In genomic region chr2:181253438-181253837, GRCh38 we compare ENCODE assay signal across 13 cellular contexts.
DNase-seq lines count a peak whose midpoint lies in the region; ATAC-seq and TF ChIP-seq lines count a peak whose summit lies in the region.
"Had no signal": no experiment of that assay in that cellular context is flagged by ENCODE, and none has a peak within 500 bp of the region (broad histone marks: within the 10 kb centered on the region; RNA-seq: fewer than 3 reads in every experiment).

No MANE protein-coding gene starts in this region.

- no peaks in the 10 kb centered on the region for H3K9me3 ChIP-seq in Loucy (ENCODE audit: insufficient read depth, low read depth, low read length)
- no peaks in the 10 kb centered on the region for H3K9me3 ChIP-seq in neural progenitor cell (ENCODE audit: low read depth)
- no peaks in the 10 kb centered on the region for H3K9me3 ChIP-seq in body of pancreas
- H3K9me3 ChIP-seq: BE2C, Caco-2 had no signal

- intact Hi-C loops in CD14-positive monocyte (cut with micrococcal nuclease) (loop anchor here in 1 of 2 donors (10.0 kb wide), 1 partner anchor 51 kb away; no protein-coding TSS in a partner anchor), body of pancreas (cut with DNase I) (no loop called here)

- H3K79me2 ChIP-seq in Loucy (ENCODE audit: insufficient read depth, low read length), result no peaks in the 10 kb centered on the region
- H3K79me2 ChIP-seq in neural progenitor cell (ENCODE audit: low read depth), result no peaks in the 10 kb centered on the region

- H3K36me3 ChIP-seq in Loucy (ENCODE audit: insufficient read depth, low read length), result no peaks in the 10 kb centered on the region
- H3K36me3 ChIP-seq in neural progenitor cell, result no peaks in the 10 kb centered on the region
- H3K36me3 ChIP-seq in body of pancreas (replicated peaks in 1 of 2; ENCODE audit: insufficient read depth in 1 of 2, low read depth in 2 of 2), result no peaks in the 10 kb centered on the region
- H3K36me3 ChIP-seq: BE2C had no signal

- H2AFZ ChIP-seq in Loucy (ENCODE audit: low read length) (no peak overlapping the region), neural progenitor cell (replicated peaks) (peak overlapping the region; percentile 71)
- H2AFZ ChIP-seq: GM23248 had no signal

- no peaks in the 10 kb centered on the region for H3F3A ChIP-seq in Loucy (ENCODE audit: low read depth)
- H3F3A ChIP-seq in neural progenitor cell (ENCODE audit: low read depth), result no peaks in the 10 kb centered on the region

- no peaks in the 10 kb centered on the region for H3K27me3 Mint-ChIP-seq in CD14-positive monocyte (ENCODE audit: low read depth in 3 of 3)
- no peaks in the 10 kb centered on the region for H3K27me3 Mint-ChIP-seq in neural progenitor cell (ENCODE audit: insufficient read depth, low read depth)

- H3K9ac ChIP-seq in Loucy (ENCODE audit: low read depth, low read length, poor library complexity, severe bottlenecking) (peak overlapping the region; percentile 10), neural progenitor cell (no peak overlapping the region)
- H3K9ac ChIP-seq: GM23248 had no signal

- H4K20me1 ChIP-seq in Loucy (ENCODE audit: insufficient read depth, low read length, poor library complexity, severe bottlenecking) (no peaks in the 10 kb centered on the region), neural progenitor cell (ENCODE audit: low read depth) (no peaks in the 10 kb centered on the region)

- H3K4me1 Mint-ChIP-seq in CD14-positive monocyte, result peaks cover 60% of the 10 kb centered on the region
- no peaks in the 10 kb centered on the region for H3K4me1 Mint-ChIP-seq in neural progenitor cell

- no peak for ATAC-seq in body of pancreas
- ATAC-seq: CD8-positive, alpha-beta T cell; HCT116 had no signal

- H3K27ac Mint-ChIP-seq in CD14-positive monocyte, result peak overlapping the region in 6 of 7 donors; percentile 84 to 94 (median 88)
- H3K27ac Mint-ChIP-seq in neural progenitor cell, result no peak overlapping the region
- H3K27ac Mint-ChIP-seq: CD8-positive, alpha-beta T cell had no signal

- no peak for DNase-seq in CD14-positive monocyte (ENCODE audit: low spot score)
- DNase-seq in fibroblast of mammary gland (ENCODE audit: low read depth), result peak; percentile 11
- DNase-seq in neural progenitor cell (ENCODE audit: low spot score), result no peak
- no peak for DNase-seq in NCI-H1105 (lab: John Stamatoyannopoulos, UW)
- DNase-seq in body of pancreas, result no peak
- DNase-seq in NCI-H2227 treated with DMSO at 0.1 percent for 48 hours (lab: John Stamatoyannopoulos, UW), result no peak
- DNase-seq: BE2C, Caco-2, GM23248 had no signal

- no peaks in the 10 kb centered on the region for H3K9me2 ChIP-seq in Loucy (replicated peaks; ENCODE audit: low read depth, low read length)

- H3K36me3 Mint-ChIP-seq in CD14-positive monocyte, result no peaks in the 10 kb centered on the region
- H3K36me3 Mint-ChIP-seq in neural progenitor cell, result no peaks in the 10 kb centered on the region

- TF ChIP-seq POLR2A in body of pancreas (IDR thresholded peaks at IDR 0.05), result no peak

- peaks cover 0 to 4% (median 0%) of the 10 kb centered on the region in 7 donors for H3K9me3 Mint-ChIP-seq in CD14-positive monocyte
- no peaks in the 10 kb centered on the region for H3K9me3 Mint-ChIP-seq in neural progenitor cell

- WGBS in body of pancreas, 2 donors, result 79 to 90% methylated on average over 3 of the region's 3 CpGs

- H3K27ac ChIP-seq in neural progenitor cell, result no peak overlapping the region
- no peak overlapping the region for H3K27ac ChIP-seq in body of pancreas
- H3K27ac ChIP-seq: C4-2B, GM23248 had no signal

- H3K4me1 ChIP-seq in Loucy (ENCODE audit: insufficient read depth, low read length, poor library complexity, severe bottlenecking), result peaks cover 14% of the 10 kb centered on the region
- no peaks in the 10 kb centered on the region for H3K4me1 ChIP-seq in neural progenitor cell
- no peaks in the 10 kb centered on the region for H3K4me1 ChIP-seq in body of pancreas
- H3K4me1 ChIP-seq: BE2C, Caco-2 had no signal

- H3K4me2 ChIP-seq in Loucy (ENCODE audit: low read depth, low read length, poor library complexity, severe bottlenecking) (peak overlapping the region; percentile 45), neural progenitor cell (no peak overlapping the region)

- no peak for TF ChIP-seq CTCF in CD14-positive monocyte (IDR thresholded peaks at IDR 0.05)
- no peak for TF ChIP-seq CTCF in Loucy (conservative IDR thresholded peaks at IDR 0.05; ENCODE audit: low read length)
- TF ChIP-seq CTCF in fibroblast of mammary gland (conservative IDR thresholded peaks at IDR 0.05; ENCODE audit: control insufficient read depth, insufficient read depth, low read depth, low read length), result no peak
- TF ChIP-seq CTCF in neural progenitor cell (IDR thresholded peaks at IDR 0.05), result no peak
- TF ChIP-seq CTCF in body of pancreas (IDR thresholded peaks at IDR 0.05), result no peak

- no peak overlapping the region for H3K4me3 ChIP-seq in Loucy (ENCODE audit: low read length, poor library complexity, severe bottlenecking)
- no peak overlapping the region for H3K4me3 ChIP-seq in fibroblast of mammary gland (ENCODE audit: control insufficient read depth, low read depth, low read length)
- H3K4me3 ChIP-seq in neural progenitor cell, result no peak overlapping the region
- no peak overlapping the region for H3K4me3 ChIP-seq in body of pancreas
- H3K4me3 ChIP-seq: GM23248 had no signal

- H3K27me3 ChIP-seq in Loucy (ENCODE audit: insufficient read depth, low read length, poor library complexity, severe bottlenecking) (no peaks in the 10 kb centered on the region), neural progenitor cell (no peaks in the 10 kb centered on the region), body of pancreas (no peaks in the 10 kb centered on the region)
- H3K27me3 ChIP-seq: BE2C had no signal

- no peak overlapping the region for H3K4me3 Mint-ChIP-seq in CD14-positive monocyte
- no peak overlapping the region for H3K4me3 Mint-ChIP-seq in neural progenitor cell
- H3K4me3 Mint-ChIP-seq: CD8-positive, alpha-beta T cell had no signal
